Comparison of ENCODE assay signal across 22 cellular contexts in genomic region chr15:74960286-74960685, GRCh38. TPM values are rescaled to one million over a fixed set of nuclear protein-coding genes. Genes with fewer than 3 reads are reported as not detected.
DNase-seq lines count a peak whose midpoint lies in the region; ATAC-seq, FAIRE-seq and TF ChIP-seq lines count a peak whose summit lies in the region.
"Had no signal": no experiment of that assay in that cellular context is flagged by ENCODE, and none has a peak within 500 bp of the region (broad histone marks: within the 10 kb centered on the region; RNA-seq: fewer than 3 reads in every experiment).

No MANE protein-coding gene starts in this region.

- H3K4me3 ChIP-seq in kidney (ENCODE audit: low read length in 2 of 2): no peak overlapping the region
- H3K4me3 ChIP-seq in transverse colon: no peak overlapping the region
- H3K4me3 ChIP-seq: MG63, SJCRH30 had no signal

- H3K9me3 ChIP-seq in kidney (ENCODE audit: control insufficient read depth in 1 of 2, low read length in 2 of 2) (no peaks in the 10 kb centered on the region), transverse colon (no peaks in the 10 kb centered on the region)
- H3K9me3 ChIP-seq: MG63, SJCRH30 had no signal

- intact Hi-C loops in kidney (cut with DNase I) (no loop called here), transverse colon (cut with DNase I; ENCODE audit: low total_unique reads) (no loop called here)

- H3K27me3 Mint-ChIP-seq in activated T-cell treated with anti-CD3 and anti-CD28 coated beads, Interleukin-2, amount 50 U/mL, for 24 hours: peaks cover 33% of the 10 kb centered on the region

- H3K4me3 Mint-ChIP-seq in activated T-cell treated with anti-CD3 and anti-CD28 coated beads, Interleukin-2, amount 50 U/mL, for 24 hours: no peak overlapping the region

- H3K9ac ChIP-seq in kidney (ENCODE audit: low read length in 2 of 2): no peak overlapping the region

- ATAC-seq in activated CD4-positive, CD25-positive, alpha-beta regulatory T cell treated with anti-CD3 and anti-CD28 coated beads, Interleukin-2, amount 50 U/mL, for 24 hours: no peak
- ATAC-seq: HCT116, PC-3 had no signal

- H3K36me3 ChIP-seq in kidney (ENCODE audit: control insufficient read depth in 1 of 2, insufficient read depth in 2 of 2, low read length in 2 of 2): no peaks in the 10 kb centered on the region
- no peaks in the 10 kb centered on the region for H3K36me3 ChIP-seq in transverse colon
- H3K36me3 ChIP-seq: MG63, SJCRH30 had no signal

- in situ Hi-C loops in GM13977 (cut with MboI; ENCODE audit: low pct_unique_long_range_greater_than_20kb, low sequenced_read_pairs, unreplicated experiment) (no loop called here), transverse colon (cut with MboI; ENCODE audit: low pct_ligation_motif_present in 1 of 4, low pct_unique_long_range_greater_than_20kb in 1 of 4, low sequenced_read_pairs in 3 of 4) (loop anchor here in 1 of 4 donors (25.0 kb wide), 1 partner anchor 323 kb away; no protein-coding TSS in a partner anchor)

- FAIRE-seq in kidney (lab: Jason Lieb, UNC): no peak
- FAIRE-seq: A204.1, GM12892 had no signal

- no peak for TF ChIP-seq POLR2A in transverse colon (IDR thresholded peaks at IDR 0.05)

- H3K4me1 Mint-ChIP-seq in activated T-cell treated with anti-CD3 and anti-CD28 coated beads, Interleukin-2, amount 50 U/mL, for 24 hours (ENCODE audit: low read depth): peaks cover 48% of the 10 kb centered on the region

- H3K27ac ChIP-seq in kidney (ENCODE audit: low read depth in 2 of 2, low read length in 2 of 2) (no peak overlapping the region), transverse colon (no peak overlapping the region)
- H3K27ac ChIP-seq: SJCRH30 had no signal

- H3K9me3 Mint-ChIP-seq in activated T-cell treated with anti-CD3 and anti-CD28 coated beads, Interleukin-2, amount 50 U/mL, for 24 hours: no peaks in the 10 kb centered on the region

- peaks cover 24% of the 10 kb centered on the region for H3K27me3 ChIP-seq in transverse colon
- H3K27me3 ChIP-seq: MG63, SJCRH30 had no signal

- 36% methylated on average over 1 of the region's 1 CpG; no CpG with 5 or more reads in 1 of the 2 donors for WGBS in transverse colon (ENCODE audit: low coverage in 1 of 2), 2 donors

- peak overlapping the region; percentile 35 for H3K27ac Mint-ChIP-seq in activated T-cell treated with anti-CD3 and anti-CD28 coated beads, Interleukin-2, amount 50 U/mL, for 24 hours
- H3K27ac Mint-ChIP-seq: CD4-positive, alpha-beta memory T cell had no signal

- TF ChIP-seq CTCF in GM13977 (IDR thresholded peaks at IDR 0.05; ENCODE audit: extremely low read depth, insufficient read depth, missing control alignments): no peak
- TF ChIP-seq CTCF in kidney (IDR thresholded peaks at IDR 0.05; ENCODE audit: borderline replicate concordance, extremely low read depth, insufficient read depth): no peak
- no peak for TF ChIP-seq CTCF in transverse colon (IDR thresholded peaks at IDR 0.05)

- no peak for DNase-seq in activated T-cell treated with anti-CD3 and anti-CD28 coated beads, Interleukin-2, amount 50 U/mL, for 24 hours
- DNase-seq in activated T-cell treated with anti-CD3 and anti-CD28 coated beads for 4 hours (no peak), GM13977 (ENCODE audit: low spot score) (peak; percentile 17), RPMI8226 (peak; percentile 69), kidney (peak; percentile 33), transverse colon (no peak), cerebellar cortex (ENCODE audit: low spot score) (no peak)
- DNase-seq: CD4-positive, alpha-beta memory T cell; DMS153; GOT3; Kasumi-1; MG63; NCI-H1048; NCI-H1436; NCI-H1930; NCI-H446; PC-3; SJCRH30 had no signal

- H3K4me1 ChIP-seq in kidney (ENCODE audit: control insufficient read depth in 1 of 2, insufficient read depth in 1 of 2, low read depth in 1 of 2, low read length in 2 of 2) (peaks cover 9 to 18% of the 10 kb centered on the region in 2 donors), transverse colon (peaks cover 6 to 53% (median 34%) of the 10 kb centered on the region in 4 donors)
- H3K4me1 ChIP-seq: SJCRH30 had no signal

- TF ChIP-seq EP300 in transverse colon (IDR thresholded peaks at IDR 0.05; ENCODE audit: low read depth): no peak

- H3K36me3 Mint-ChIP-seq in activated T-cell treated with anti-CD3 and anti-CD28 coated beads, Interleukin-2, amount 50 U/mL, for 24 hours (ENCODE audit: low read depth): no peaks in the 10 kb centered on the region
- H3K36me3 Mint-ChIP-seq: CD4-positive, alpha-beta memory T cell had no signal

RNA-seq across cellular contexts. Expression of gene RPP25, which starts 3.7 kb away (rescaled TPM):
- total RNA-seq in kidney (7.2 TPM), transverse colon (10 to 100 TPM; 10.1 to 28.4 (median 16.5) TPM)
- polyA plus RNA-seq in kidney (ENCODE audit: insufficient read depth, low read depth, low replicate concordance): 7.3 TPM

RNA-seq across cellular contexts. Expression of gene COX5A, which starts 22.4 kb away (rescaled TPM):
- total RNA-seq in kidney (150 TPM), transverse colon (100 to 1,000 TPM; 135 to 437 (median 219) TPM)
- 701 TPM for polyA plus RNA-seq in kidney (ENCODE audit: insufficient read depth, low read depth, low replicate concordance)

RNA-seq across cellular contexts. Expression of gene SCAMP5, which starts 35.1 kb away (rescaled TPM):
- 13.4 TPM for total RNA-seq in kidney
- polyA plus RNA-seq in kidney (ENCODE audit: insufficient read depth, low read depth, low replicate concordance): 29.5 TPM
- 10 to 100 TPM in 3 of 4 donors, not detected in 1; 11.3 to 24.8 (median 15.8) TPM for total RNA-seq in transverse colon

RNA-seq across cellular contexts. Expression of gene FAM219B, which starts 53.6 kb away (rescaled TPM):
- total RNA-seq in kidney (76.5 TPM), transverse colon (100 to 1,000 TPM in 1 of 4 donors, 10 to 100 TPM in 3; 62.8 to 428 (median 68.7) TPM)
- 41.7 TPM for polyA plus RNA-seq in kidney (ENCODE audit: insufficient read depth, low read depth, low replicate concordance)

Comparison
In these comparisons a context has a peak if more than half of its experiments do, and no peak if none do; other contexts are left out.
1. DNase-seq: peak in GM13977 (single experiment), RPMI8226 (single experiment) and kidney (single experiment); none in activated T-cell treated with anti-CD3 and anti-CD28 coated beads, Interleukin-2, amount 50 U/mL, for 24 hours (single experiment), activated T-cell treated with anti-CD3 and anti-CD28 coated beads for 4 hours (single experiment), transverse colon (single experiment) and cerebellar cortex (single experiment).